8 cellular contexts compared by ENCODE assay signal in genomic region chr2:46650556-46651001, GRCh38. TPM values are rescaled to one million over a fixed set of nuclear protein-coding genes. Genes with fewer than 3 reads are reported as not detected.
DNase-seq lines count a peak whose midpoint lies in the region; ATAC-seq and TF ChIP-seq lines count a peak whose summit lies in the region.

No MANE protein-coding gene starts in this region.

- H3K4me3 ChIP-seq in GM12875 (ENCODE audit: low read depth, low read length) (no peak overlapping the region), SJSA1 (no peak overlapping the region)

- no peaks in the 10 kb centered on the region for H3K27me3 Mint-ChIP-seq in progenitor cell of endocrine pancreas

- no peak overlapping the region for H3K27ac Mint-ChIP-seq in progenitor cell of endocrine pancreas

- ATAC-seq in HG03457 (IDR thresholded peaks at IDR 0.05; ENCODE audit: unreplicated experiment) (no peak), GM18907 (IDR thresholded peaks at IDR 0.05; ENCODE audit: unreplicated experiment) (no peak)

- no peak overlapping the region for H3K27ac ChIP-seq in SJSA1

- no peak overlapping the region for H3K4me3 Mint-ChIP-seq in progenitor cell of endocrine pancreas (ENCODE audit: low read depth)

- TF ChIP-seq CTCF in GM12875 (IDR thresholded peaks at IDR 0.05; ENCODE audit: borderline replicate concordance, insufficient read depth, low read depth, low read length) (peak; percentile 88), progenitor cell of endocrine pancreas (IDR thresholded peaks at IDR 0.05; ENCODE audit: unreplicated experiment) (peak; percentile 95)

- peak; percentile 76 for DNase-seq in NCI-H1105 treated with DMSO at 0.1 percent for 48 hours (lab: John Stamatoyannopoulos, UW)
- DNase-seq in SJSA1 (ENCODE audit: low read depth in 1 of 2, low spot score in 2 of 2) = peak; percentile 54 to 73
- DNase-seq in activated naive CD4-positive, alpha-beta T cell (lab: John Stamatoyannopoulos, UW) = peak in 3 of 4 experiments; percentile 4 to 32 (median 24)
- peak; percentile 72 for DNase-seq in glomerular visceral epithelial cell (ENCODE audit: extremely low spot score)
- peak; percentile 50 for DNase-seq in progenitor cell of endocrine pancreas (ENCODE audit: low spot score, unreplicated experiment)

- H3K9me3 ChIP-seq in SJSA1 (replicated peaks) = no peaks in the 10 kb centered on the region

- H3K36me3 ChIP-seq in SJSA1 = no peaks in the 10 kb centered on the region

- no peaks in the 10 kb centered on the region for H3K9me3 Mint-ChIP-seq in progenitor cell of endocrine pancreas (ENCODE audit: low read depth)

- H3K36me3 Mint-ChIP-seq in progenitor cell of endocrine pancreas (ENCODE audit: insufficient read depth) = no peaks in the 10 kb centered on the region

- no peaks in the 10 kb centered on the region for H3K27me3 ChIP-seq in SJSA1 (replicated peaks)

- H3K4me1 Mint-ChIP-seq in progenitor cell of endocrine pancreas (ENCODE audit: low read depth) = peaks cover 7% of the 10 kb centered on the region

- peaks cover 3% of the 10 kb centered on the region for H3K4me1 ChIP-seq in SJSA1 (replicated peaks)

RNA-seq across cellular contexts. Expression of gene CRIPT, which starts 33.6 kb away (rescaled TPM):
- total RNA-seq in SJSA1 (2014; rRNA removed; shearing (Covaris generic)) = 12.7 and 24.9 TPM in 2 replicates
- 20.3 and 22.9 TPM in 2 replicates for total RNA-seq in progenitor cell of endocrine pancreas

RNA-seq across cellular contexts. Expression of gene PIGF, which starts 33.7 kb away (rescaled TPM):
- total RNA-seq in SJSA1 (2014; rRNA removed; shearing (Covaris generic)) = 23.2 and 26.2 TPM in 2 replicates
- 37.6 and 37.8 TPM in 2 replicates for total RNA-seq in progenitor cell of endocrine pancreas

RNA-seq across cellular contexts. Expression of gene SOCS5, which starts 48.5 kb away (rescaled TPM):
- 31.6 and 33.6 TPM in 2 replicates for total RNA-seq in SJSA1 (2014; rRNA removed; shearing (Covaris generic))
- 16.6 and 17.3 TPM in 2 replicates for total RNA-seq in progenitor cell of endocrine pancreas

Comparison
In these comparisons a context has a peak if more than half of its experiments do, and no peak if none do; other contexts are left out.
1. DNase-seq: peak in every context shown above with its lines; median percentile 76 in NCI-H1105 treated with DMSO at 0.1 percent for 48 hours; 72 in glomerular visceral epithelial cell; 64 in SJSA1; 50 in progenitor cell of endocrine pancreas; 24 in activated naive CD4-positive, alpha-beta T cell.